In genomic region chr14:39203659-39204606, GRCh38 we compare ENCODE assay signal across 1 cellular context.
TF ChIP-seq lines count a peak whose summit lies in the region.

No MANE protein-coding gene starts in this region.

TF ChIP-seq in HepG2, 621 proteins besides CTCF, POLR2A, EP300 and RAD21 (continued from another document and continues in another):
- TF ChIP-seq DZIP1 (CRISPR knock-in tag; IDR thresholded peaks at IDR 0.05) (peak; percentile 55; the same call in 1 of the 2 replicates), SOX5 (CRISPR knock-in tag; IDR thresholded peaks at IDR 0.05; ENCODE audit: borderline replicate concordance) (no peak), ZNF788 (CRISPR knock-in tag; IDR thresholded peaks at IDR 0.05; ENCODE audit: borderline replicate concordance) (peak; percentile 50; the same call in 1 of the 2 replicates), ZNF839 (CRISPR knock-in tag; IDR thresholded peaks at IDR 0.05; ENCODE audit: borderline replicate concordance) (no peak), MTA1 (CRISPR knock-in tag; IDR thresholded peaks at IDR 0.05; ENCODE audit: borderline replicate concordance) (peak; percentile 57; the same call in 1 of the 2 replicates), EHMT2 (IDR thresholded peaks at IDR 0.05; ENCODE audit: borderline replicate concordance, low read depth, low read length) (peak; percentile 33; the same call in 1 of the 2 replicates), ZBTB20 (CRISPR knock-in tag; IDR thresholded peaks at IDR 0.05; ENCODE audit: borderline replicate concordance, low read depth) (no peak), HNRNPLL (IDR thresholded peaks at IDR 0.05; ENCODE audit: low read depth, low read length, poor library complexity, severe bottlenecking) (no peak), ZXDC (CRISPR knock-in tag; IDR thresholded peaks at IDR 0.05) (no peak), ZNF674 (CRISPR knock-in tag; IDR thresholded peaks at IDR 0.05; ENCODE audit: low read depth) (no peak), NR3C1 (CRISPR knock-in tag; IDR thresholded peaks at IDR 0.05) (no peak), ZMYM4 (CRISPR knock-in tag; IDR thresholded peaks at IDR 0.05) (no peak), ZFP1 (CRISPR knock-in tag; IDR thresholded peaks at IDR 0.05) (no peak), BRD4 (CRISPR knock-in tag; IDR thresholded peaks at IDR 0.05) (no peak), SALL1 (CRISPR knock-in tag; IDR thresholded peaks at IDR 0.05) (peak; percentile 57; the same call in 1 of the 2 replicates), HNRNPK (IDR thresholded peaks at IDR 0.05; ENCODE audit: low read depth, low read length, poor library complexity, severe bottlenecking) (no peak), ISX (CRISPR knock-in tag; conservative IDR thresholded peaks at IDR 0.05) (no peak), ZNF644 (CRISPR knock-in tag; IDR thresholded peaks at IDR 0.05; ENCODE audit: low read depth) (no peak), BATF2 (CRISPR knock-in tag; IDR thresholded peaks at IDR 0.05) (no peak), SKI (IDR thresholded peaks at IDR 0.05; ENCODE audit: partially characterized antibody) (no peak), SPEN (CRISPR knock-in tag; IDR thresholded peaks at IDR 0.05; ENCODE audit: low read depth) (no peak), MAFG (CRISPR knock-in tag; IDR thresholded peaks at IDR 0.05) (peak; percentile 48; the same call in 1 of the 2 replicates), MEIS2 (CRISPR knock-in tag; IDR thresholded peaks at IDR 0.05) (no peak), ZNF432 (CRISPR knock-in tag; IDR thresholded peaks at IDR 0.05; ENCODE audit: borderline replicate concordance) (no peak), GATAD1 (CRISPR knock-in tag; IDR thresholded peaks at IDR 0.05) (no peak), THYN1 (CRISPR knock-in tag; IDR thresholded peaks at IDR 0.05; ENCODE audit: borderline replicate concordance, low read depth) (no peak), ZNF503 (CRISPR knock-in tag; IDR thresholded peaks at IDR 0.05) (no peak), ZSCAN22 (CRISPR knock-in tag; IDR thresholded peaks at IDR 0.05) (no peak), NCOA5 (CRISPR knock-in tag; IDR thresholded peaks at IDR 0.05) (no peak), HNRNPL (IDR thresholded peaks at IDR 0.05; ENCODE audit: low read depth, low read length) (no peak), ZFP90 (CRISPR knock-in tag; IDR thresholded peaks at IDR 0.05; ENCODE audit: borderline replicate concordance) (0 out of 2 replicates have a peak, but pooled peaks have one; percentile 35), ZZZ3 (CRISPR knock-in tag; IDR thresholded peaks at IDR 0.05; ENCODE audit: borderline replicate concordance) (no peak), CCAR2 (optimal IDR thresholded peaks at IDR 0.05; ENCODE audit: low read depth, low read length) (no peak), REXO4 (CRISPR knock-in tag; IDR thresholded peaks at IDR 0.05; ENCODE audit: borderline replicate concordance) (no peak), HHEX (CRISPR knock-in tag; IDR thresholded peaks at IDR 0.05) (no peak), ZNF75D (CRISPR knock-in tag; IDR thresholded peaks at IDR 0.05; ENCODE audit: borderline replicate concordance) (peak; percentile 71; the same call in 1 of the 2 replicates), ZFP37 (CRISPR knock-in tag; IDR thresholded peaks at IDR 0.05; ENCODE audit: borderline replicate concordance) (no peak)
- TF ChIP-seq, protein P1, sequence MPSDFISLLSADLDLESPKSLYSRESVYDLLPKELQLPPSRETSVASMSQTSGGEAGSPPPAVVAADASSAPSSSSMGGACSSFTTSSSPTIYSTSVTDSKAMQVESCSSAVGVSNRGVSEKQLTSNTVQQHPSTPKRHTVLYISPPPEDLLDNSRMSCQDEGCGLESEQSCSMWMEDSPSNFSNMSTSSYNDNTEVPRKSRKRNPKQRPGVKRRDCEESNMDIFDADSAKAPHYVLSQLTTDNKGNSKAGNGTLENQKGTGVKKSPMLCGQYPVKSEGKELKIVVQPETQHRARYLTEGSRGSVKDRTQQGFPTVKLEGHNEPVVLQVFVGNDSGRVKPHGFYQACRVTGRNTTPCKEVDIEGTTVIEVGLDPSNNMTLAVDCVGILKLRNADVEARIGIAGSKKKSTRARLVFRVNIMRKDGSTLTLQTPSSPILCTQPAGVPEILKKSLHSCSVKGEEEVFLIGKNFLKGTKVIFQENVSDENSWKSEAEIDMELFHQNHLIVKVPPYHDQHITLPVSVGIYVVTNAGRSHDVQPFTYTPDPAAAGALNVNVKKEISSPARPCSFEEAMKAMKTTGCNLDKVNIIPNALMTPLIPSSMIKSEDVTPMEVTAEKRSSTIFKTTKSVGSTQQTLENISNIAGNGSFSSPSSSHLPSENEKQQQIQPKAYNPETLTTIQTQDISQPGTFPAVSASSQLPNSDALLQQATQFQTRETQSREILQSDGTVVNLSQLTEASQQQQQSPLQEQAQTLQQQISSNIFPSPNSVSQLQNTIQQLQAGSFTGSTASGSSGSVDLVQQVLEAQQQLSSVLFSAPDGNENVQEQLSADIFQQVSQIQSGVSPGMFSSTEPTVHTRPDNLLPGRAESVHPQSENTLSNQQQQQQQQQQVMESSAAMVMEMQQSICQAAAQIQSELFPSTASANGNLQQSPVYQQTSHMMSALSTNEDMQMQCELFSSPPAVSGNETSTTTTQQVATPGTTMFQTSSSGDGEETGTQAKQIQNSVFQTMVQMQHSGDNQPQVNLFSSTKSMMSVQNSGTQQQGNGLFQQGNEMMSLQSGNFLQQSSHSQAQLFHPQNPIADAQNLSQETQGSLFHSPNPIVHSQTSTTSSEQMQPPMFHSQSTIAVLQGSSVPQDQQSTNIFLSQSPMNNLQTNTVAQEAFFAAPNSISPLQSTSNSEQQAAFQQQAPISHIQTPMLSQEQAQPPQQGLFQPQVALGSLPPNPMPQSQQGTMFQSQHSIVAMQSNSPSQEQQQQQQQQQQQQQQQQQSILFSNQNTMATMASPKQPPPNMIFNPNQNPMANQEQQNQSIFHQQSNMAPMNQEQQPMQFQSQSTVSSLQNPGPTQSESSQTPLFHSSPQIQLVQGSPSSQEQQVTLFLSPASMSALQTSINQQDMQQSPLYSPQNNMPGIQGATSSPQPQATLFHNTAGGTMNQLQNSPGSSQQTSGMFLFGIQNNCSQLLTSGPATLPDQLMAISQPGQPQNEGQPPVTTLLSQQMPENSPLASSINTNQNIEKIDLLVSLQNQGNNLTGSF (CRISPR knock-in tag; IDR thresholded peaks at IDR 0.05): no peak
- TF ChIP-seq, protein P2, sequence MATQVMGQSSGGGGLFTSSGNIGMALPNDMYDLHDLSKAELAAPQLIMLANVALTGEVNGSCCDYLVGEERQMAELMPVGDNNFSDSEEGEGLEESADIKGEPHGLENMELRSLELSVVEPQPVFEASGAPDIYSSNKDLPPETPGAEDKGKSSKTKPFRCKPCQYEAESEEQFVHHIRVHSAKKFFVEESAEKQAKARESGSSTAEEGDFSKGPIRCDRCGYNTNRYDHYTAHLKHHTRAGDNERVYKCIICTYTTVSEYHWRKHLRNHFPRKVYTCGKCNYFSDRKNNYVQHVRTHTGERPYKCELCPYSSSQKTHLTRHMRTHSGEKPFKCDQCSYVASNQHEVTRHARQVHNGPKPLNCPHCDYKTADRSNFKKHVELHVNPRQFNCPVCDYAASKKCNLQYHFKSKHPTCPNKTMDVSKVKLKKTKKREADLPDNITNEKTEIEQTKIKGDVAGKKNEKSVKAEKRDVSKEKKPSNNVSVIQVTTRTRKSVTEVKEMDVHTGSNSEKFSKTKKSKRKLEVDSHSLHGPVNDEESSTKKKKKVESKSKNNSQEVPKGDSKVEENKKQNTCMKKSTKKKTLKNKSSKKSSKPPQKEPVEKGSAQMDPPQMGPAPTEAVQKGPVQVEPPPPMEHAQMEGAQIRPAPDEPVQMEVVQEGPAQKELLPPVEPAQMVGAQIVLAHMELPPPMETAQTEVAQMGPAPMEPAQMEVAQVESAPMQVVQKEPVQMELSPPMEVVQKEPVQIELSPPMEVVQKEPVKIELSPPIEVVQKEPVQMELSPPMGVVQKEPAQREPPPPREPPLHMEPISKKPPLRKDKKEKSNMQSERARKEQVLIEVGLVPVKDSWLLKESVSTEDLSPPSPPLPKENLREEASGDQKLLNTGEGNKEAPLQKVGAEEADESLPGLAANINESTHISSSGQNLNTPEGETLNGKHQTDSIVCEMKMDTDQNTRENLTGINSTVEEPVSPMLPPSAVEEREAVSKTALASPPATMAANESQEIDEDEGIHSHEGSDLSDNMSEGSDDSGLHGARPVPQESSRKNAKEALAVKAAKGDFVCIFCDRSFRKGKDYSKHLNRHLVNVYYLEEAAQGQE (IDR thresholded peaks at IDR 0.05; ENCODE audit: borderline replicate concordance in 1 of 2, low read depth in 1 of 2, low read length in 2 of 2): no peak
- TF ChIP-seq, protein P3, sequence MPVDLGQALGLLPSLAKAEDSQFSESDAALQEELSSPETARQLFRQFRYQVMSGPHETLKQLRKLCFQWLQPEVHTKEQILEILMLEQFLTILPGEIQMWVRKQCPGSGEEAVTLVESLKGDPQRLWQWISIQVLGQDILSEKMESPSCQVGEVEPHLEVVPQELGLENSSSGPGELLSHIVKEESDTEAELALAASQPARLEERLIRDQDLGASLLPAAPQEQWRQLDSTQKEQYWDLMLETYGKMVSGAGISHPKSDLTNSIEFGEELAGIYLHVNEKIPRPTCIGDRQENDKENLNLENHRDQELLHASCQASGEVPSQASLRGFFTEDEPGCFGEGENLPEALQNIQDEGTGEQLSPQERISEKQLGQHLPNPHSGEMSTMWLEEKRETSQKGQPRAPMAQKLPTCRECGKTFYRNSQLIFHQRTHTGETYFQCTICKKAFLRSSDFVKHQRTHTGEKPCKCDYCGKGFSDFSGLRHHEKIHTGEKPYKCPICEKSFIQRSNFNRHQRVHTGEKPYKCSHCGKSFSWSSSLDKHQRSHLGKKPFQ (CRISPR knock-in tag; IDR thresholded peaks at IDR 0.05; ENCODE audit: insufficient replicate concordance): no peak
- TF ChIP-seq, protein P4, sequence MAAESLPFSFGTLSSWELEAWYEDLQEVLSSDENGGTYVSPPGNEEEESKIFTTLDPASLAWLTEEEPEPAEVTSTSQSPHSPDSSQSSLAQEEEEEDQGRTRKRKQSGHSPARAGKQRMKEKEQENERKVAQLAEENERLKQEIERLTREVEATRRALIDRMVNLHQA (CRISPR knock-in tag; IDR thresholded peaks at IDR 0.05): no peak
- TF ChIP-seq, protein P5, sequence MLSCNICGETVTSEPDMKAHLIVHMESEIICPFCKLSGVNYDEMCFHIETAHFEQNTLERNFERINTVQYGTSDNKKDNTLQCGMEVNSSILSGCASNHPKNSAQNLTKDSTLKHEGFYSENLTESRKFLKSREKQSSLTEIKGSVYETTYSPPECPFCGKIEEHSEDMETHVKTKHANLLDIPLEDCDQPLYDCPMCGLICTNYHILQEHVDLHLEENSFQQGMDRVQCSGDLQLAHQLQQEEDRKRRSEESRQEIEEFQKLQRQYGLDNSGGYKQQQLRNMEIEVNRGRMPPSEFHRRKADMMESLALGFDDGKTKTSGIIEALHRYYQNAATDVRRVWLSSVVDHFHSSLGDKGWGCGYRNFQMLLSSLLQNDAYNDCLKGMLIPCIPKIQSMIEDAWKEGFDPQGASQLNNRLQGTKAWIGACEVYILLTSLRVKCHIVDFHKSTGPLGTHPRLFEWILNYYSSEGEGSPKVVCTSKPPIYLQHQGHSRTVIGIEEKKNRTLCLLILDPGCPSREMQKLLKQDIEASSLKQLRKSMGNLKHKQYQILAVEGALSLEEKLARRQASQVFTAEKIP (CRISPR knock-in tag; IDR thresholded peaks at IDR 0.05; ENCODE audit: borderline replicate concordance): no peak
